Comparison of ENCODE assay signal across 11 cellular contexts in the genomic region with DNA sequence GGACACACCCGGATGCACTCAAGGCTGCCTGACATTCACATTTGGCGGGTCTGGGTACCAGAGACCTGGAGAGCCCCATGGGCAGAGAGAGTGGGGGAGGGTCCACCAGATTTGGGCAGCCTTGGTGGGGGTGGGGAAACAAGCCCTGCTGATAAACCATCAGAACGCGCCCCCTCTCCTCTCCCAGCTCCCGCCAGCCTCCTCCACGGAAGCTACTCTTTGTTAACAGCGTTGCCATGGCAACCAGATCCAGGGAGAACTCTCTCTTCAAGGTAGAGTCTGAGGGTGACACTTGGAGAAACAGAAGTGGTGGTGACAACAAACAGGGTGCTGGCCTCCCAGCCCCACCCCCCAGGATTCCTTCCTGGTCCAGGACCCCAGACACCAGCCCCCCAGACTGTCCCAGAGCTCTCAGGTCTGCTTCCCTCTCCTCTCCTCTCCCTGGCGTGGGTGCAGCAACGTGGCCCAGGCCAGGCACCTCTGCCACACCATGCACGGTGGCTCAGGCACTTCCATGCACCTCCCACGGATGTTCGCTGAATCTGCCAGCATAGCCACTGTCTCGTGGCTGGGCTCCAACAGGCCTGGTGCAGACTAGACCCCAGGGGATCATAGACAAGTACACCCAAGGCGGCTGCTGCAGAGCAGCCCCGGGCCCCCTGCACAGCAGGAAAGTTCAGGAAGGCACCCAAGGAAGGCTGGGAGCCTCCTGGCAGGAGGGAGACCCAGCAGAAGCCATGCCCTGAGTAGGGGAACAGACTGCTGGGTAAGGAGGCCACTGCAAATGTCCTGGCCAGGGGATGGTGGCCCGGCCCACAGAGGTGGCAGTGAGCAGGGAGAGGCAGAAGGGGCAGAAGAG. TPM values are rescaled to one million over a fixed set of nuclear protein-coding genes. Genes with fewer than 3 reads are reported as not detected.
A peak's percentile ranks its signal among the peaks of the same experiment; 100 is the strongest.
DNase-seq lines count a peak whose midpoint lies in the region; TF ChIP-seq lines count a peak whose summit lies in the region.
"Had no signal": no experiment of that assay in that cellular context is flagged by ENCODE, and none has a peak within 500 bp of the region (broad histone marks: within the 10 kb centered on the region; RNA-seq: fewer than 3 reads in every experiment).

No MANE protein-coding gene starts in this region.

- H3K27ac ChIP-seq in BLaER1 treated with 17β-estradiol and CSF1 and Interleukin-3, amounts not matched to agents 10 nM and 100 nM, result no peak overlapping the region
- no peak overlapping the region for H3K27ac ChIP-seq in Peyer's patch
- no peak overlapping the region for H3K27ac ChIP-seq in brain microvascular endothelial cell
- H3K27ac ChIP-seq: VCaP had no signal

- no peak for TF ChIP-seq CTCF in Peyer's patch (IDR thresholded peaks at IDR 0.05)
- TF ChIP-seq CTCF in lower leg skin (IDR thresholded peaks at IDR 0.05), result no peak
- no peak for TF ChIP-seq CTCF in brain microvascular endothelial cell (IDR thresholded peaks at IDR 0.05; ENCODE audit: low read depth, low read length, missing control alignments)

- H4K20me1 ChIP-seq in BLaER1 treated with 17β-estradiol and CSF1 and Interleukin-3, amounts not matched to agents 10 nM and 100 nM, result peaks cover 0 to 28% (median 0%) of the 10 kb centered on the region in 11 experiments; a peak in 8 of 22 replicates

- no peak overlapping the region for H3K9ac ChIP-seq in BLaER1 treated with 17β-estradiol and CSF1 and Interleukin-3, amounts not matched to agents 10 nM and 100 nM

- 46 to 53% methylated on average over 16 of the region's 16 CpGs for WGBS in lower leg skin, 2 donors

- peak overlapping the region in 6 of 11 experiments; percentile 6 to 87 (median 57); a peak in 7 of 22 replicates for H3K4me2 ChIP-seq in BLaER1 treated with 17β-estradiol and CSF1 and Interleukin-3, amounts not matched to agents 10 nM and 100 nM

- intact Hi-C loops in lower leg skin (cut with DNase I; ENCODE audit: low total_unique reads), result no loop called here

- in situ Hi-C loops in G401 (cut with HindIII; ENCODE audit: low sequenced_read_pairs), result no loop called here
- in situ Hi-C loops in brain microvascular endothelial cell (cut with HindIII; ENCODE audit: low pct_ligation_motif_present, low sequenced_read_pairs), result no loop called here

- H3K27me3 ChIP-seq in BLaER1 treated with 17β-estradiol and CSF1 and Interleukin-3, amounts not matched to agents 10 nM and 100 nM, result peaks cover 38 to 47% (median 44%) of the 10 kb centered on the region in 11 experiments
- H3K27me3 ChIP-seq in Peyer's patch (peaks cover 0 to 11% of the 10 kb centered on the region in 2 donors), brain microvascular endothelial cell (replicated peaks) (peaks cover 38% of the 10 kb centered on the region)

- H3K4me3 ChIP-seq in BLaER1 treated with 17β-estradiol and CSF1 and Interleukin-3, amounts not matched to agents 10 nM and 100 nM, result no peak overlapping the region
- H3K4me3 ChIP-seq in Peyer's patch (no peak overlapping the region), lower leg skin (ENCODE audit: low read depth, poor library complexity, severe bottlenecking) (no peak overlapping the region), brain microvascular endothelial cell (ENCODE audit: low read depth, low read length) (no peak overlapping the region)

- TF ChIP-seq POLR2A in Peyer's patch (IDR thresholded peaks at IDR 0.05) (no peak), lower leg skin (IDR thresholded peaks at IDR 0.05) (no peak)

- no peaks in the 10 kb centered on the region for H3K36me3 ChIP-seq in BLaER1 treated with 17β-estradiol and CSF1 and Interleukin-3, amounts not matched to agents 10 nM and 100 nM
- H3K36me3 ChIP-seq in Peyer's patch (no peaks in the 10 kb centered on the region), brain microvascular endothelial cell (replicated peaks) (no peaks in the 10 kb centered on the region)

- DNase-seq in G401 (ENCODE audit: low spot score) (peak; percentile 49), Peyer's patch (peak; percentile 14 to 39 (median 36)), lower leg skin (ENCODE audit: low spot score in 2 of 2) (peak; percentile 9 to 75), brain microvascular endothelial cell (no peak), DMS153 treated with DMSO at 0.1 percent for 48 hours (lab: John Stamatoyannopoulos, UW; ENCODE audit: unreplicated experiment) (no peak)
- DNase-seq in activated naive CD4-positive, alpha-beta T cell treated with Interleukin-2 at 50 U/mL for 16 hours, result no peak
- DNase-seq: activated T-cell treated with anti-CD3 and anti-CD28 coated beads, Interleukin-2, amount 50 U/mL, for 4 hours; Caco-2; erythroblast had no signal

- peaks cover 6 to 64% (median 53%) of the 10 kb centered on the region in 10 experiments; a peak in 19 of 20 replicates for H3K4me1 ChIP-seq in BLaER1 treated with 17β-estradiol and CSF1 and Interleukin-3, amounts not matched to agents 10 nM and 100 nM
- H3K4me1 ChIP-seq in Peyer's patch, result peaks cover 0 to 6% (median 0%) of the 10 kb centered on the region in 4 donors

- H3K9me3 ChIP-seq in BLaER1 treated with 17β-estradiol and CSF1 and Interleukin-3, amounts not matched to agents 10 nM and 100 nM (replicated peaks in 1 of 11), result no peaks in the 10 kb centered on the region; a peak in 1 of 22 replicates
- H3K9me3 ChIP-seq in Peyer's patch, result no peaks in the 10 kb centered on the region
- H3K9me3 ChIP-seq: Caco-2 had no signal

RNA-seq across cellular contexts. Expression of gene RASGEF1A, which starts 4.6 kb away (rescaled TPM):
- 14.9 and 18.0 TPM in 2 replicates for total RNA-seq in G401 (2014; rRNA removed; shearing (Covaris generic))
- total RNA-seq in Peyer's patch, result 1 to 10 TPM in 1 of 4 donors, not detected in 3; 3.0 TPM
- 1 to 10 TPM in 3 of 4 donors, under 1 TPM in 1; 0.15 to 3.3 (median 1.6) TPM for total RNA-seq in lower leg skin

Comparison
In these comparisons a context has a peak if more than half of its experiments do, and no peak if none do; other contexts are left out.
1. DNase-seq: peak in G401 (single experiment), Peyer's patch (3 of 3) and lower leg skin (2 of 2); none in activated naive CD4-positive, alpha-beta T cell treated with Interleukin-2 at 50 U/mL for 16 hours (single experiment), brain microvascular endothelial cell (single experiment) and DMS153 treated with DMSO at 0.1 percent for 48 hours (single experiment).